ENCODE assay signal across 8 cellular contexts in the genomic region with DNA sequence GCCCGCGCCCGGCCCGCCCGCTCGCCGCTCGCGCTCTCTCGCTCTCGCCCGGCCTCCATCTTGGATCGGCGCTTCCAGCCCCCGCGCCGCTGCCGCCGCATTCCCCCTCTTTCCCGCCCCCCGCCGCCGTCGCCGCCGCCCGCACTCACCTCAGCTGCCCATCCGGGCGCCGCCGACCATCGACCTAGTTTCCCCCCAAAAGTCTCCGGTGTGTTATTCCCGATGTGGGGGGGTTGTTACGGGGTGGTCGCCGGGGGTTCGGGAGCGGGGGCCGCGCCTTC. TPM values are rescaled to one million over a fixed set of nuclear protein-coding genes. Genes with fewer than 3 reads are reported as not detected.
DNase-seq lines count a peak whose midpoint lies in the region; ATAC-seq and TF ChIP-seq lines count a peak whose summit lies in the region.

No MANE protein-coding gene starts in this region.

- H3K4me3 ChIP-seq in MG63 (peak overlapping the region; percentile 63), astrocyte of the cerebellum (ENCODE audit: low read depth, low read length) (peak overlapping the region; percentile 65), kidney epithelial cell (ENCODE audit: low read depth, low read length) (peak overlapping the region; percentile 78), testis (peak overlapping the region; percentile 90 to 94)

- H3K9me3 ChIP-seq in MG63 (no peaks in the 10 kb centered on the region), testis (no peaks in the 10 kb centered on the region)

- no peak for TF ChIP-seq POLR2A in testis (IDR thresholded peaks at IDR 0.05)

- ATAC-seq in GM21786 (IDR thresholded peaks at IDR 0.05; ENCODE audit: unreplicated experiment), result peak; percentile 4

- no peak for TF ChIP-seq CTCF in astrocyte of the cerebellum (IDR thresholded peaks at IDR 0.05; ENCODE audit: low read depth, low read length, missing control alignments)
- TF ChIP-seq CTCF in kidney epithelial cell (IDR thresholded peaks at IDR 0.05; ENCODE audit: insufficient read depth, low read length, poor library complexity, severe bottlenecking), result no peak
- TF ChIP-seq CTCF in testis (IDR thresholded peaks at IDR 0.05), result no peak

- H3K27me3 ChIP-seq in MG63 (no peaks in the 10 kb centered on the region), kidney epithelial cell (ENCODE audit: control insufficient read depth, insufficient read depth, low read length) (no peaks in the 10 kb centered on the region), testis (no peaks in the 10 kb centered on the region)

- H3K4me1 ChIP-seq in testis, result peaks cover 32% of the 10 kb centered on the region

- intact Hi-C loops in testis (cut with DNase I; ENCODE audit: low total_unique reads), result loop anchor here (5.0 to 10.0 kb wide), 3 partner anchors 263 to 675 kb away; no protein-coding TSS in a partner anchor

- peaks cover 6% of the 10 kb centered on the region for H3K36me3 ChIP-seq in MG63
- H3K36me3 ChIP-seq in kidney epithelial cell (ENCODE audit: control insufficient read depth, insufficient read depth, low read length), result no peaks in the 10 kb centered on the region
- no peaks in the 10 kb centered on the region for H3K36me3 ChIP-seq in testis (ENCODE audit: low read depth, missing control alignments)

- in situ Hi-C loops in astrocyte of the cerebellum (cut with HindIII; ENCODE audit: low sequenced_read_pairs), result loop anchor here (10.0 kb wide), 1 partner anchor 263 kb away; no protein-coding TSS in a partner anchor

- peak overlapping the region; percentile 99 to 100 for H3K27ac ChIP-seq in testis

- WGBS in testis, 2 donors, result 0% methylated on average over 5 of the region's 41 CpGs; no CpG with 5 or more reads in 1 of the 2 donors

- DNase-seq in NCI-H2171 (lab: John Stamatoyannopoulos, UW) (peak; percentile 74), NCI-H2171 treated with DMSO at 0.1 percent for 48 hours (lab: John Stamatoyannopoulos, UW) (no peak), MG63 (no peak), astrocyte of the cerebellum (ENCODE audit: low read depth) (no peak), kidney epithelial cell (ENCODE audit: low read depth) (no peak), testis (no peak), RPMI8226 (no peak)

RNA-seq across cellular contexts. Expression of a gene that starts 0.2 kb away (rescaled TPM):
- 29.0 and 41.6 TPM in 2 replicates for total RNA-seq in MG63 (2014; rRNA removed; shearing (Covaris generic); ENCODE audit: low replicate concordance)
- total RNA-seq in kidney epithelial cell (20.7 and 22.0 TPM in 2 replicates), testis (10 to 100 TPM; 40.2 to 45.3 TPM)
- 14.3 TPM for polyA plus RNA-seq in testis (ENCODE audit: insufficient read depth, low read depth, low replicate concordance)
